ENCODE assay signal across 1 cellular context in genomic region chr6:99618649-99619408, GRCh38.
TF ChIP-seq lines count a peak whose summit lies in the region.

No MANE protein-coding gene starts in this region.

TF ChIP-seq in WTC11, 78 proteins besides CTCF, POLR2A, EP300 and RAD21 (continued from another document):
- peak; percentile 62 for TF ChIP-seq NR2C2 (CRISPR knock-in tag; IDR thresholded peaks at IDR 0.05)
- TF ChIP-seq EMX1 (CRISPR knock-in tag; IDR thresholded peaks at IDR 0.05), result no peak
- TF ChIP-seq FOXP1 (CRISPR knock-in tag; IDR thresholded peaks at IDR 0.05; ENCODE audit: borderline replicate concordance), result peak; percentile 90; the same call in 1 of the 2 replicates
- no peak for TF ChIP-seq IRF1 (CRISPR knock-in tag; IDR thresholded peaks at IDR 0.05)
- no peak for TF ChIP-seq FOXJ3 (CRISPR knock-in tag; IDR thresholded peaks at IDR 0.05; ENCODE audit: borderline replicate concordance)
- TF ChIP-seq JAZF1 (CRISPR knock-in tag; IDR thresholded peaks at IDR 0.05), result no peak
- no peak for TF ChIP-seq OVOL2 (CRISPR knock-in tag; IDR thresholded peaks at IDR 0.05; ENCODE audit: borderline replicate concordance)
- TF ChIP-seq, protein P1, sequence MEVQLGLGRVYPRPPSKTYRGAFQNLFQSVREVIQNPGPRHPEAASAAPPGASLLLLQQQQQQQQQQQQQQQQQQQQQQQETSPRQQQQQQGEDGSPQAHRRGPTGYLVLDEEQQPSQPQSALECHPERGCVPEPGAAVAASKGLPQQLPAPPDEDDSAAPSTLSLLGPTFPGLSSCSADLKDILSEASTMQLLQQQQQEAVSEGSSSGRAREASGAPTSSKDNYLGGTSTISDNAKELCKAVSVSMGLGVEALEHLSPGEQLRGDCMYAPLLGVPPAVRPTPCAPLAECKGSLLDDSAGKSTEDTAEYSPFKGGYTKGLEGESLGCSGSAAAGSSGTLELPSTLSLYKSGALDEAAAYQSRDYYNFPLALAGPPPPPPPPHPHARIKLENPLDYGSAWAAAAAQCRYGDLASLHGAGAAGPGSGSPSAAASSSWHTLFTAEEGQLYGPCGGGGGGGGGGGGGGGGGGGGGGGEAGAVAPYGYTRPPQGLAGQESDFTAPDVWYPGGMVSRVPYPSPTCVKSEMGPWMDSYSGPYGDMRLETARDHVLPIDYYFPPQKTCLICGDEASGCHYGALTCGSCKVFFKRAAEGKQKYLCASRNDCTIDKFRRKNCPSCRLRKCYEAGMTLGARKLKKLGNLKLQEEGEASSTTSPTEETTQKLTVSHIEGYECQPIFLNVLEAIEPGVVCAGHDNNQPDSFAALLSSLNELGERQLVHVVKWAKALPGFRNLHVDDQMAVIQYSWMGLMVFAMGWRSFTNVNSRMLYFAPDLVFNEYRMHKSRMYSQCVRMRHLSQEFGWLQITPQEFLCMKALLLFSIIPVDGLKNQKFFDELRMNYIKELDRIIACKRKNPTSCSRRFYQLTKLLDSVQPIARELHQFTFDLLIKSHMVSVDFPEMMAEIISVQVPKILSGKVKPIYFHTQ (CRISPR knock-in tag; IDR thresholded peaks at IDR 0.05), result no peak
- no peak for TF ChIP-seq ZNF423 (CRISPR knock-in tag; IDR thresholded peaks at IDR 0.05)
- TF ChIP-seq ZNF219 (CRISPR knock-in tag; IDR thresholded peaks at IDR 0.05; ENCODE audit: borderline replicate concordance), result no peak
- TF ChIP-seq ZNF671 (CRISPR knock-in tag; IDR thresholded peaks at IDR 0.05), result no peak
